ENCODE assay signal across 1 cellular context in genomic region chr6:146103416-146104072, GRCh38.
TF ChIP-seq lines count a peak whose summit lies in the region.

No MANE protein-coding gene starts in this region.

TF ChIP-seq in GM23338, 12 proteins besides CTCF, POLR2A, EP300 and RAD21 (continued from another document):
- TF ChIP-seq, protein P1, sequence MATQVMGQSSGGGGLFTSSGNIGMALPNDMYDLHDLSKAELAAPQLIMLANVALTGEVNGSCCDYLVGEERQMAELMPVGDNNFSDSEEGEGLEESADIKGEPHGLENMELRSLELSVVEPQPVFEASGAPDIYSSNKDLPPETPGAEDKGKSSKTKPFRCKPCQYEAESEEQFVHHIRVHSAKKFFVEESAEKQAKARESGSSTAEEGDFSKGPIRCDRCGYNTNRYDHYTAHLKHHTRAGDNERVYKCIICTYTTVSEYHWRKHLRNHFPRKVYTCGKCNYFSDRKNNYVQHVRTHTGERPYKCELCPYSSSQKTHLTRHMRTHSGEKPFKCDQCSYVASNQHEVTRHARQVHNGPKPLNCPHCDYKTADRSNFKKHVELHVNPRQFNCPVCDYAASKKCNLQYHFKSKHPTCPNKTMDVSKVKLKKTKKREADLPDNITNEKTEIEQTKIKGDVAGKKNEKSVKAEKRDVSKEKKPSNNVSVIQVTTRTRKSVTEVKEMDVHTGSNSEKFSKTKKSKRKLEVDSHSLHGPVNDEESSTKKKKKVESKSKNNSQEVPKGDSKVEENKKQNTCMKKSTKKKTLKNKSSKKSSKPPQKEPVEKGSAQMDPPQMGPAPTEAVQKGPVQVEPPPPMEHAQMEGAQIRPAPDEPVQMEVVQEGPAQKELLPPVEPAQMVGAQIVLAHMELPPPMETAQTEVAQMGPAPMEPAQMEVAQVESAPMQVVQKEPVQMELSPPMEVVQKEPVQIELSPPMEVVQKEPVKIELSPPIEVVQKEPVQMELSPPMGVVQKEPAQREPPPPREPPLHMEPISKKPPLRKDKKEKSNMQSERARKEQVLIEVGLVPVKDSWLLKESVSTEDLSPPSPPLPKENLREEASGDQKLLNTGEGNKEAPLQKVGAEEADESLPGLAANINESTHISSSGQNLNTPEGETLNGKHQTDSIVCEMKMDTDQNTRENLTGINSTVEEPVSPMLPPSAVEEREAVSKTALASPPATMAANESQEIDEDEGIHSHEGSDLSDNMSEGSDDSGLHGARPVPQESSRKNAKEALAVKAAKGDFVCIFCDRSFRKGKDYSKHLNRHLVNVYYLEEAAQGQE (IDR thresholded peaks at IDR 0.05; ENCODE audit: unreplicated experiment) = no peak
- TF ChIP-seq ZNF462 (CRISPR knock-in tag; IDR thresholded peaks at IDR 0.05) (no peak), CREB1 (CRISPR knock-in tag; IDR thresholded peaks at IDR 0.05; ENCODE audit: low read depth) (no peak)
